Comparison of ENCODE assay signal across 17 cellular contexts in genomic region chr2:29260151-29260772, GRCh38.
A peak's percentile ranks its signal among the peaks of the same experiment; 100 is the strongest.
DNase-seq lines count a peak whose midpoint lies in the region; ATAC-seq and TF ChIP-seq lines count a peak whose summit lies in the region.
"Had no signal": no experiment of that assay in that cellular context is flagged by ENCODE, and none has a peak within 500 bp of the region (broad histone marks: within the 10 kb centered on the region; RNA-seq: fewer than 3 reads in every experiment).

No MANE protein-coding gene starts in this region.

- H3K4me1 Mint-ChIP-seq in chondrocyte (ENCODE audit: low read depth), result peaks cover 6% of the 10 kb centered on the region
- H3K4me1 Mint-ChIP-seq: CD14-positive monocyte had no signal

- in situ Hi-C loops in GM23248 (cut with MboI) (no loop called here), gastrocnemius medialis (cut with MboI; ENCODE audit: low sequenced_read_pairs in 4 of 4) (no loop called here)

- no peaks in the 10 kb centered on the region for H3K79me2 ChIP-seq in GM23248 (ENCODE audit: insufficient read depth)

- no peak overlapping the region for H3K9ac ChIP-seq in GM23248

- H3F3A ChIP-seq in GM23248 (ENCODE audit: insufficient read depth), result peaks cover 16% of the 10 kb centered on the region; the same call in 1 of the 2 replicates

- peak overlapping the region; percentile 62 for H3K4me2 ChIP-seq in GM23248 (ENCODE audit: unreplicated experiment)

- no peaks in the 10 kb centered on the region for H4K20me1 ChIP-seq in GM23248 (ENCODE audit: insufficient read depth)

- H3K27me3 Mint-ChIP-seq in chondrocyte (ENCODE audit: low read depth), result peaks cover 7% of the 10 kb centered on the region

- DNase-seq in GM23248 (peak; percentile 57), RWPE2 (ENCODE audit: low spot score) (no peak), fibroblast of gingiva (ENCODE audit: low read depth) (peak; percentile 25), skeletal muscle cell (ENCODE audit: low read depth) (peak; percentile 13), gastrocnemius medialis (no peak), chondrocyte (ENCODE audit: low spot score) (no peak), lower lobe of right lung (no peak)
- DNase-seq: DND-41; left ventricle myocardium inferior; NCI-H510A; stimulated activated CD4-positive, alpha-beta T cell treated with anti-CD3 and anti-CD28 coated beads, Interleukin-4, amount 100 ng/mL, for 1 hour had no signal

- H3K27me3 ChIP-seq in GM23248 (replicated peaks; ENCODE audit: insufficient read depth), result no peaks in the 10 kb centered on the region; the same call in 1 of the 2 replicates
- H3K27me3 ChIP-seq in RWPE2 (ENCODE audit: insufficient read depth, poor library complexity, severe bottlenecking), result no peaks in the 10 kb centered on the region
- H3K27me3 ChIP-seq in gastrocnemius medialis, result no peaks in the 10 kb centered on the region
- H3K27me3 ChIP-seq in lower lobe of right lung (ENCODE audit: low read depth), result peaks cover 6% of the 10 kb centered on the region
- H3K27me3 ChIP-seq: cardiac muscle cell had no signal

- H3K36me3 ChIP-seq in GM23248 (ENCODE audit: low read depth), result no peaks in the 10 kb centered on the region
- no peaks in the 10 kb centered on the region for H3K36me3 ChIP-seq in RWPE2 (ENCODE audit: low read depth)
- H3K36me3 ChIP-seq in gastrocnemius medialis, result no peaks in the 10 kb centered on the region
- H3K36me3 ChIP-seq in lower lobe of right lung, result no peaks in the 10 kb centered on the region
- H3K36me3 ChIP-seq: cardiac muscle cell, left ventricle myocardium inferior had no signal

- peaks cover 13% of the 10 kb centered on the region for H3K4me1 ChIP-seq in GM23248 (ENCODE audit: insufficient read depth)
- H3K4me1 ChIP-seq in RWPE2 (ENCODE audit: insufficient read depth, poor library complexity, severe bottlenecking), result peaks cover 13% of the 10 kb centered on the region
- H3K4me1 ChIP-seq in gastrocnemius medialis, result no peaks in the 10 kb centered on the region
- no peaks in the 10 kb centered on the region for H3K4me1 ChIP-seq in lower lobe of right lung
- H3K4me1 ChIP-seq: left ventricle myocardium inferior had no signal

- H3K4me3 Mint-ChIP-seq in chondrocyte (ENCODE audit: unreplicated experiment), result no peak overlapping the region
- H3K4me3 Mint-ChIP-seq: CD14-positive monocyte had no signal

- no peak for TF ChIP-seq POLR2A in gastrocnemius medialis (IDR thresholded peaks at IDR 0.05)

- H3K36me3 Mint-ChIP-seq in chondrocyte (ENCODE audit: low read depth), result no peaks in the 10 kb centered on the region
- H3K36me3 Mint-ChIP-seq: CD14-positive monocyte; natural killer cell treated with Interleukin-12 subunit alpha and Interleukin-12 subunit beta and Interleukin-15 and Interleukin-18, amount 100 ng/mL, for 72 hours had no signal

- peaks cover 3% of the 10 kb centered on the region for H3K9me3 Mint-ChIP-seq in chondrocyte (ENCODE audit: low read depth)
- H3K9me3 Mint-ChIP-seq: natural killer cell treated with Interleukin-12 subunit alpha and Interleukin-12 subunit beta and Interleukin-15 and Interleukin-18, amount 100 ng/mL, for 72 hours had no signal

- no peaks in the 10 kb centered on the region for H3K9me3 ChIP-seq in GM23248 (ENCODE audit: low read depth)
- H3K9me3 ChIP-seq in RWPE2 (ENCODE audit: severe bottlenecking), result no peaks in the 10 kb centered on the region
- no peaks in the 10 kb centered on the region for H3K9me3 ChIP-seq in gastrocnemius medialis
- no peaks in the 10 kb centered on the region for H3K9me3 ChIP-seq in lower lobe of right lung
- H3K9me3 ChIP-seq: left ventricle myocardium inferior had no signal

- H3K27ac ChIP-seq in GM23248 (no peak overlapping the region), RWPE2 (ENCODE audit: poor library complexity, severe bottlenecking) (peak overlapping the region; percentile 41), gastrocnemius medialis (no peak overlapping the region), lower lobe of right lung (no peak overlapping the region)
- H3K27ac ChIP-seq: cardiac muscle cell, left ventricle myocardium inferior, VCaP had no signal

- TF ChIP-seq CTCF in RWPE2 (IDR thresholded peaks at IDR 0.05; ENCODE audit: poor library complexity, severe bottlenecking) (no peak), gastrocnemius medialis (IDR thresholded peaks at IDR 0.05 in 4 of 5, conservative IDR thresholded peaks at IDR 0.05 in 1 of 5) (no peak), chondrocyte (IDR thresholded peaks at IDR 0.05) (no peak), lower lobe of right lung (IDR thresholded peaks at IDR 0.05) (no peak)

- H2AFZ ChIP-seq in GM23248, result no peak overlapping the region

- no peak overlapping the region for H3K27ac Mint-ChIP-seq in chondrocyte (ENCODE audit: unreplicated experiment)
- H3K27ac Mint-ChIP-seq: CD14-positive monocyte; natural killer cell treated with Interleukin-12 subunit alpha and Interleukin-12 subunit beta and Interleukin-15 and Interleukin-18, amount 100 ng/mL, for 72 hours had no signal

- ATAC-seq in RWPE2 (ENCODE audit: low read depth), result peak; percentile 83
- no peak for ATAC-seq in gastrocnemius medialis
- ATAC-seq in GM18520 (IDR thresholded peaks at IDR 0.05; ENCODE audit: unreplicated experiment), result no peak
- no peak for ATAC-seq in lower lobe of right lung
- ATAC-seq: HepG2; natural killer cell treated with Interleukin-12 subunit alpha and Interleukin-12 subunit beta and Interleukin-15 and Interleukin-18, amount 100 ng/mL, for 72 hours had no signal

- 22 to 24% methylated on average over 6 of the region's 6 CpGs for WGBS in GM23248 (ENCODE audit: low coverage in 1 of 2, low lambda C conversion rate in 2 of 2, missing lambda C conversion rate in 2 of 2), 2 experiments

- H3K9me2 ChIP-seq in GM23248 (ENCODE audit: insufficient read depth), result no peaks in the 10 kb centered on the region

- H3K4me3 ChIP-seq in GM23248 (peak overlapping the region; percentile 10; the same call in 1 of the 2 replicates), RWPE2 (ENCODE audit: severe bottlenecking) (no peak overlapping the region), skeletal muscle cell (ENCODE audit: low read depth, low read length) (no peak overlapping the region), gastrocnemius medialis (no peak overlapping the region), lower lobe of right lung (no peak overlapping the region)
- H3K4me3 ChIP-seq: cardiac muscle cell, left ventricle myocardium inferior had no signal

- intact Hi-C loops in gastrocnemius medialis (cut with DNase I; ENCODE audit: low total_unique reads) (no loop called here), lower lobe of right lung (cut with DNase I) (no loop called here)

Comparison
In these comparisons a context has a peak if more than half of its experiments do, and no peak if none do; other contexts are left out.
1. DNase-seq: peak in GM23248 (single experiment), fibroblast of gingiva (single experiment) and skeletal muscle cell (single experiment); none in RWPE2 (single experiment), gastrocnemius medialis (0 of 2), chondrocyte (single experiment) and lower lobe of right lung (single experiment).